29 cellular contexts compared by ENCODE assay signal in the genomic region with DNA sequence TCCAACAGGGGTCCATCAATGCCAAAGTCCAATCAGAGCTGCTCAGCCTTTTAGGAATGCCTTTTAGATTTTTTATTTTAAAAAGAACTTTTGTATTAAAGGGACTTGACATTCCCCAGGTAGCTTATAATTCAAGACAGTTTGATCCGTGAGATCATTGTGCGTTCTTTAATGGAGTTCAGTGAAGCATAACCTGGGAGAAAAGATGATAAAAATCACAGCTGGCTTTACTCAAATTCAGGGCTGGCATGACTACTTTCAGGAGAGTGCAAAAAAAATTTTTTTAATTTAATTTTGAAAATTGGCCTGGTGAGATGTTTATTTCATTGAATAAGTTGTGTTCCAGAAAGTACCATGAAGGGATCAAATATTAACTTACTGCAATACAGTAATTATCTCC.
"Had no signal": no experiment of that assay in that cellular context is flagged by ENCODE, and none has a peak within 500 bp of the region (broad histone marks: within the 10 kb centered on the region; RNA-seq: fewer than 3 reads in every experiment).

No MANE protein-coding gene starts in this region.

- H3K9me3 ChIP-seq: ascending aorta, body of pancreas, SJCRH30 had no signal

- H3K27me3 Mint-ChIP-seq: activated CD4-positive, alpha-beta memory T cell treated with anti-CD3 and anti-CD28 coated beads for 36 hours; activated CD4-positive, alpha-beta T cell treated with anti-CD3 and anti-CD28 coated beads, Interleukin-2, amount 10 ng/mL, durations not matched to agents 7 days and 5 days; activated naive CD8-positive, alpha-beta T cell treated with anti-CD3 and anti-CD28 coated beads, Interleukin-2, amount 50 U/mL, for 24 hours; T-cell had no signal

- H3K36me3 Mint-ChIP-seq: activated CD4-positive, alpha-beta memory T cell treated with anti-CD3 and anti-CD28 coated beads for 36 hours; activated naive CD4-positive, alpha-beta T cell treated with anti-CD3 and anti-CD28 coated beads, Interleukin-2, amount 50 U/mL, for 72 hours; IgD-negative memory B cell; T-cell had no signal

- H3K4me1 Mint-ChIP-seq: activated CD4-positive, alpha-beta T cell treated with anti-CD3 and anti-CD28 coated beads, Interleukin-2, amount 10 ng/mL, durations not matched to agents 7 days and 5 days; activated naive CD8-positive, alpha-beta T cell treated with anti-CD3 and anti-CD28 coated beads, Interleukin-2, amount 50 U/mL, for 24 hours; T-cell had no signal

- H3K36me3 ChIP-seq: ascending aorta, SJCRH30 had no signal

- H3K27me3 ChIP-seq: ascending aorta, body of pancreas, SJCRH30 had no signal

- ATAC-seq: activated naive CD4-positive, alpha-beta T cell treated with anti-CD3 and anti-CD28 coated beads, Interleukin-2, amount 50 U/mL, for 72 hours; activated naive CD8-positive, alpha-beta T cell treated with anti-CD3 and anti-CD28 coated beads, Interleukin-2, amount 50 U/mL, for 24 hours; activated T-cell treated with anti-CD3 and anti-CD28 coated beads, Interleukin-2, amount 50 U/mL, for 4 hours; body of pancreas; Panc1; Right ventricle myocardium inferior; T-cell had no signal

- H3K27ac ChIP-seq: ascending aorta, body of pancreas, SJCRH30 had no signal

- H3K9me3 Mint-ChIP-seq: activated CD4-positive, alpha-beta memory T cell treated with anti-CD3 and anti-CD28 coated beads for 36 hours; activated CD4-positive, alpha-beta T cell treated with anti-CD3 and anti-CD28 coated beads, Interleukin-2, amount 10 ng/mL, durations not matched to agents 7 days and 5 days; activated naive CD4-positive, alpha-beta T cell treated with anti-CD3 and anti-CD28 coated beads, Interleukin-2, amount 50 U/mL, for 72 hours; activated naive CD8-positive, alpha-beta T cell treated with anti-CD3 and anti-CD28 coated beads, Interleukin-2, amount 50 U/mL, for 24 hours; activated T-cell treated with anti-CD3 and anti-CD28 coated beads, Interleukin-2, amount 50 U/mL, for 4 hours; IgD-negative memory B cell; T-cell had no signal

- H3K4me3 Mint-ChIP-seq: activated CD4-positive, alpha-beta memory T cell treated with anti-CD3 and anti-CD28 coated beads for 36 hours; activated CD4-positive, alpha-beta T cell treated with anti-CD3 and anti-CD28 coated beads, Interleukin-2, amount 10 ng/mL, durations not matched to agents 7 days and 5 days; activated naive CD8-positive, alpha-beta T cell treated with anti-CD3 and anti-CD28 coated beads, Interleukin-2, amount 50 U/mL, for 24 hours; activated T-cell treated with anti-CD3 and anti-CD28 coated beads, Interleukin-2, amount 50 U/mL, for 4 hours; IgD-negative memory B cell; T-cell had no signal

- H3K4me1 ChIP-seq: ascending aorta, SJCRH30 had no signal

- H3K4me3 ChIP-seq: ascending aorta, body of pancreas, SJCRH30 had no signal

- H3K27ac Mint-ChIP-seq: activated CD4-positive, alpha-beta memory T cell treated with anti-CD3 and anti-CD28 coated beads for 36 hours; activated CD4-positive, alpha-beta T cell treated with anti-CD3 and anti-CD28 coated beads, Interleukin-2, amount 10 ng/mL, durations not matched to agents 7 days and 5 days; activated naive CD4-positive, alpha-beta T cell treated with anti-CD3 and anti-CD28 coated beads, Interleukin-2, amount 50 U/mL, for 72 hours; activated naive CD8-positive, alpha-beta T cell treated with anti-CD3 and anti-CD28 coated beads, Interleukin-2, amount 50 U/mL, for 24 hours; IgD-negative memory B cell; T-cell had no signal

- DNase-seq: activated CD4-positive, alpha-beta memory T cell treated with anti-CD3 and anti-CD28 coated beads for 36 hours; activated CD4-positive, alpha-beta T cell treated with anti-CD3 and anti-CD28 coated beads, Interleukin-2, amount 10 ng/mL, durations not matched to agents 7 days and 5 days; activated CD4-positive, CD25-positive, alpha-beta regulatory T cell; activated CD8-positive, alpha-beta memory T cell treated with anti-CD3 and anti-CD28 coated beads for 24 hours; activated effector memory CD4-positive, alpha-beta T cell treated with anti-CD3 and anti-CD28 coated beads, Interleukin-2, amount 50 U/mL, for 16 hours; activated naive CD4-positive, alpha-beta T cell treated with Interleukin-2 at 50 U/mL for 16 hours; activated naive CD8-positive, alpha-beta T cell treated with anti-CD3 and anti-CD28 coated beads, Interleukin-2, amount 50 U/mL, for 24 hours; activated T-cell treated with anti-CD3 and anti-CD28 coated beads, Interleukin-2, amount 50 U/mL, for 4 hours; amniotic stem cell; body of pancreas; KG1; NCI-H1048; NCI-H1436; NCI-H1694 treated with DMSO at 0.1 percent for 48 hours; NCI-H2029 treated with DMSO at 0.1 percent for 48 hours; NCI-H226; NCI-H526 treated with DMSO at 0.1 percent for 48 hours; NK-92 treated with Interleukin-12 subunit alpha and Interleukin-12 subunit beta, amount 100 ng/mL, for 24 hours; OCI-M1; RPMI8226; SJCRH30; T-cell; T-helper 2 cell; T1000 had no signal
